8 cellular contexts compared by ENCODE assay signal in the genomic region with DNA sequence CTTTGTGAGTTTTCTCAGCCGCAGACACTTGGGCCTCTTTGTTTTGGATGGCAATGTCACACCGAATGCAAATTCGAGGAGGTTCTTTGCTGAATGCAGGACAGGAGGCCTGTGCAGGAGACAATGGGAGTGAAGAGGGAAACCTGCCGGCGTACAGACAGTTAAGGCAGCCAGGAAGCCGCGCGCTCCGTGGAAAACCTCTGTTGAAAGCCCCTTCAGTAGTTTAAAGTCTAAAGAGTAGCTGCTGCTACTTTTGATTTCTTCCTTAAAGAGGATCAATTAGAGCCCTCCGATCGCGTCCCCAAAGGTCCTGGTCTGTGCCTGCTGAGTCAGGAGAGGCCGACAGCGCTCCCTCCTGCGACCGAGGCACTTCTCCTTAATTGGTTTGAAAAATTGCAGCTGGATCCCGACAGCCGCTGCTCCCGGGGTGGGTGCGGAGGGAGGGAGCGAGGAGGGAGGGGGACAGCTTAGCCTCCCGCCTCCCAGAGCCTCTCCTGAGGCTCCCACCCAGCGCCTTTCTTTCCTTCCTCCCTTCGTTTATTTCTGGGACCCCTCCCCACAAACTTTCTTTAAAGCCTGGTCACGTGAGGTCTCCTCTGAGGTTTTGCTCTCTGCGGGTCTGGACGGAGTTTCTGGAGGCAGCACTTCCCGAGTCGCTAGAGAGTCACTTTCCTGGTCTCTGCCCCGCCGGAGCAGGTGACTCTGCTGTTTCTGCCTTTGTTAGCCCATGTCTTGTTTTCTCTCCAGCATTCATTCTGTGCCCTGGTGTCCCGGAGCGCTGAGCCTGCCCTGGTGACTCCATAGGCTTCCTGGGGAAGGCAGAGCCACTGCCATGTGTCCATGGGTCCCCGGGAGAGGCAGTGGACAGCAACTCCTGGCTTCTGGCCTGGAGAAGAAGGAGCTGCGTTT. TPM values are rescaled to one million over a fixed set of nuclear protein-coding genes. Genes with fewer than 3 reads are reported as not detected.
DNase-seq lines count a peak whose midpoint lies in the region; ATAC-seq and TF ChIP-seq lines count a peak whose summit lies in the region.

No MANE protein-coding gene starts in this region.

- H3K4me3 Mint-ChIP-seq in stimulated activated naive CD8-positive, alpha-beta T cell treated with anti-CD3 and anti-CD28 coated beads, Interleukin-15, Interleukin-2, amounts not matched to agents 100 ng/mL and 50 ng/mL, for 24 hours: peak overlapping the region; percentile 82
- H3K4me3 Mint-ChIP-seq in mesothelial cell of epicardium (peak overlapping the region; percentile 86), type B pancreatic cell (peak overlapping the region; percentile 92)

- DNase-seq in stimulated activated naive CD8-positive, alpha-beta T cell treated with anti-CD3 and anti-CD28 coated beads, Interleukin-15, Interleukin-2, amounts not matched to agents 100 U/mL and 50 U/mL, for 24 hours: no peak
- DNase-seq in SJSA1 (ENCODE audit: low read depth in 1 of 2, low spot score in 2 of 2) (no peak), erythroblast (lab: John Stamatoyannopoulos, UW) (peak; percentile 25 to 42), mesothelial cell of epicardium (ENCODE audit: low spot score in 2 of 2, unreplicated experiment in 2 of 2) (peak in 1 of 2 experiments; percentile 50), type B pancreatic cell (ENCODE audit: extremely low spot score, unreplicated experiment) (no peak), GOT3 (lab: John Stamatoyannopoulos, UW) (no peak)

- H3K4me3 ChIP-seq in SJSA1: peak overlapping the region; percentile 29

- no peaks in the 10 kb centered on the region for H3K4me1 ChIP-seq in SJSA1 (replicated peaks)

- H3K27ac Mint-ChIP-seq in stimulated activated naive CD8-positive, alpha-beta T cell treated with anti-CD3 and anti-CD28 coated beads, Interleukin-15, Interleukin-2, amounts not matched to agents 100 ng/mL and 50 ng/mL, for 24 hours: peak overlapping the region; percentile 82
- H3K27ac Mint-ChIP-seq in mesothelial cell of epicardium: peak overlapping the region; percentile 94
- H3K27ac Mint-ChIP-seq in type B pancreatic cell: peak overlapping the region; percentile 91

- ATAC-seq in stimulated activated naive CD8-positive, alpha-beta T cell treated with anti-CD3 and anti-CD28 coated beads, Interleukin-15, Interleukin-2, amounts not matched to agents 100 U/mL and 50 U/mL, for 24 hours: no peak
- no peak for ATAC-seq in HG03196 (IDR thresholded peaks at IDR 0.05; ENCODE audit: unreplicated experiment)

- H3K36me3 Mint-ChIP-seq in stimulated activated naive CD8-positive, alpha-beta T cell treated with anti-CD3 and anti-CD28 coated beads, Interleukin-15, Interleukin-2, amounts not matched to agents 100 ng/mL and 50 ng/mL, for 24 hours (ENCODE audit: low read depth): peaks cover 7% of the 10 kb centered on the region
- H3K36me3 Mint-ChIP-seq in mesothelial cell of epicardium: no peaks in the 10 kb centered on the region
- H3K36me3 Mint-ChIP-seq in type B pancreatic cell: no peaks in the 10 kb centered on the region

- H3K4me1 Mint-ChIP-seq in stimulated activated naive CD8-positive, alpha-beta T cell treated with anti-CD3 and anti-CD28 coated beads, Interleukin-15, Interleukin-2, amounts not matched to agents 100 ng/mL and 50 ng/mL, for 24 hours (ENCODE audit: low read depth): peaks cover 9% of the 10 kb centered on the region
- H3K4me1 Mint-ChIP-seq in mesothelial cell of epicardium: peaks cover 21% of the 10 kb centered on the region
- H3K4me1 Mint-ChIP-seq in type B pancreatic cell (ENCODE audit: unreplicated experiment): peaks cover 11% of the 10 kb centered on the region

- no peaks in the 10 kb centered on the region for H3K9me3 Mint-ChIP-seq in stimulated activated naive CD8-positive, alpha-beta T cell treated with anti-CD3 and anti-CD28 coated beads, Interleukin-15, Interleukin-2, amounts not matched to agents 100 ng/mL and 50 ng/mL, for 24 hours
- H3K9me3 Mint-ChIP-seq in mesothelial cell of epicardium (no peaks in the 10 kb centered on the region), type B pancreatic cell (peaks cover 6% of the 10 kb centered on the region)

- TF ChIP-seq CTCF in mesothelial cell of epicardium (IDR thresholded peaks at IDR 0.05; ENCODE audit: unreplicated experiment): no peak
- peak; percentile 30 for TF ChIP-seq CTCF in type B pancreatic cell (conservative IDR thresholded peaks at IDR 0.05)

- no peak overlapping the region for H3K27ac ChIP-seq in SJSA1

- H3K9me3 ChIP-seq in SJSA1 (replicated peaks): no peaks in the 10 kb centered on the region

- H3K36me3 ChIP-seq in SJSA1: no peaks in the 10 kb centered on the region

- peaks cover 11% of the 10 kb centered on the region for H3K27me3 Mint-ChIP-seq in stimulated activated naive CD8-positive, alpha-beta T cell treated with anti-CD3 and anti-CD28 coated beads, Interleukin-15, Interleukin-2, amounts not matched to agents 100 ng/mL and 50 ng/mL, for 24 hours
- H3K27me3 Mint-ChIP-seq in mesothelial cell of epicardium (ENCODE audit: low read depth) (no peaks in the 10 kb centered on the region), type B pancreatic cell (no peaks in the 10 kb centered on the region)

- TF ChIP-seq POLR2A in erythroblast (IDR thresholded peaks at IDR 0.05; ENCODE audit: low read length): no peak

- H3K27me3 ChIP-seq in SJSA1 (replicated peaks): no peaks in the 10 kb centered on the region

RNA-seq across cellular contexts. Expression of gene RPP40, which starts 22.3 kb away (rescaled TPM):
- total RNA-seq in SJSA1 (2014; rRNA removed; shearing (Covaris generic)): 8.7 and 17.5 TPM in 2 replicates
- total RNA-seq in mesothelial cell of epicardium (6.8 to 7.2 TPM (median 6.9 TPM) in 3 replicates), type B pancreatic cell (ENCODE audit: low replicate concordance) (5.6 and 9.2 TPM in 2 replicates)

RNA-seq across cellular contexts. Expression of gene PPP1R3G, which starts 59.0 kb away (rescaled TPM):
- 0.19 and 0.32 TPM in 2 replicates for total RNA-seq in SJSA1 (2014; rRNA removed; shearing (Covaris generic))
- 1.1 to 1.3 TPM (median 1.2 TPM) in 3 replicates for total RNA-seq in mesothelial cell of epicardium
- 0.19 and 0.45 TPM in 2 replicates for total RNA-seq in type B pancreatic cell (ENCODE audit: low replicate concordance)

Comparison
In these comparisons a context has a peak if more than half of its experiments do, and no peak if none do; other contexts are left out.
1. DNase-seq: peak in erythroblast (2 of 2); none in stimulated activated naive CD8-positive, alpha-beta T cell treated with anti-CD3 and anti-CD28 coated beads, Interleukin-15, Interleukin-2, amounts not matched to agents 100 U/mL and 50 U/mL, for 24 hours (single experiment), SJSA1 (0 of 2), type B pancreatic cell (single experiment) and GOT3 (single experiment).
2. Peak in every context shown above with its lines, with median percentiles within 50 percentile points of each other: H3K27ac Mint-ChIP-seq and H3K4me3 Mint-ChIP-seq.